Comparison of ENCODE assay signal across 4 cellular contexts in genomic region chr11:71843355-71843754, GRCh38. TPM values are rescaled to one million over a fixed set of nuclear protein-coding genes. Genes with fewer than 3 reads are reported as not detected.
"Had no signal": no experiment of that assay in that cellular context is flagged by ENCODE, and none has a peak within 500 bp of the region (broad histone marks: within the 10 kb centered on the region; RNA-seq: fewer than 3 reads in every experiment).

No MANE protein-coding gene starts in this region.

RNA-seq across cellular contexts. Expression of gene DEFB108B, which starts 10.4 kb away (rescaled TPM):
- total RNA-seq: H9, HFFc6, HT1080 had no signal
- polyA plus RNA-seq: IgD-negative memory B cell had no signal

RNA-seq across cellular contexts. Expression of gene DEFB131B, which starts 34.9 kb away (rescaled TPM):
- total RNA-seq: H9, HFFc6, HT1080 had no signal
- polyA plus RNA-seq: IgD-negative memory B cell had no signal
